ENCODE assay signal across 8 cellular contexts in the genomic region with DNA sequence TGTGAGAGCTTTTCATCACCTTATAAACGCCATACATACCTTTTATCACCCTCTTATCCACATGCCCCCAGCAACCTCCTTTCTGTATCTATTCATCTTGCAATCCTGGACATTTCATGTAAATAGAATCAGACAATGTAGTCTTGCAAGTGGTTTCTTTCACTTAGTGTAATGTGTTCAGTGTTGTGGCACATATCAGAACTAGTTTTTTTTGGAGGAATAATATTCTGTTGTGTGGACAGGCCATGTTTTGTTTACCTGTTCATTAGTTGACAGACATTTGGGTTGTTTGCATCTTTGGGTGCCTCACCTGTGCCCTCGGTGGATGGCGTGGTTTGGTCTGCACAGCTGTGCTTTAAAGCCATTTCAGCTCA. TPM values are rescaled to one million over a fixed set of nuclear protein-coding genes. Genes with fewer than 3 reads are reported as not detected.
DNase-seq lines count a peak whose midpoint lies in the region; ATAC-seq and TF ChIP-seq lines count a peak whose summit lies in the region.

No MANE protein-coding gene starts in this region.

- intact Hi-C loops in heart right ventricle (cut with DNase I) (loop anchor here in 2 of 10 donors (5.0 to 10.0 kb wide), 2 partner anchors 35 to 83 kb away; a partner anchor contains a TSS), left cardiac atrium (cut with DNase I) (loop anchor here in 1 of 2 donors (5.0 kb wide), 1 partner anchor 35 kb away; a partner anchor contains a TSS), MCF 10A (cut with micrococcal nuclease) (no loop called here), uterus (cut with DNase I; ENCODE audit: low total_unique reads) (no loop called here)

- BruUV-seq in MCF 10A (replicated peaks; lab: Mats Ljungman, UMichigan), result TSS peak; percentile 59

- no peak for TF ChIP-seq POLR2A in uterus (IDR thresholded peaks at IDR 0.05)

- DNase-seq in heart right ventricle, result no peak
- no peak for DNase-seq in left cardiac atrium
- DNase-seq in MCF 10A (ENCODE audit: unreplicated experiment), result no peak
- DNase-seq in uterus, result no peak
- DNase-seq in NCI-H82 (lab: John Stamatoyannopoulos, UW), result no peak
- no peak for DNase-seq in epidermal melanocyte (ENCODE audit: insufficient read length, low spot score)

- H3K4me1 ChIP-seq in heart right ventricle (peaks cover 23 to 86% (median 74%) of the 10 kb centered on the region in 9 donors), mesodermal cell (ENCODE audit: control insufficient read depth, insufficient read depth, low read length, poor library complexity, severe bottlenecking) (peaks cover 36% of the 10 kb centered on the region), uterus (peaks cover 13 to 14% of the 10 kb centered on the region in 2 donors)

- H3K36me3 Mint-ChIP-seq in MCF 10A (ENCODE audit: insufficient read depth, unreplicated experiment), result peaks cover 69% of the 10 kb centered on the region

- no peak for ATAC-seq in heart right ventricle
- ATAC-seq in left cardiac atrium, result no peak
- ATAC-seq in GM18861 (IDR thresholded peaks at IDR 0.05; ENCODE audit: unreplicated experiment), result no peak

- 47 to 57% methylated on average over 3 of the region's 3 CpGs for WGBS in heart right ventricle, 2 donors
- 80 to 100% methylated on average over 1 to 2 of the region's 3 CpGs for WGBS in mesodermal cell (ENCODE audit: insufficient coverage in 2 of 2), 2 experiments

- H3K4me3 ChIP-seq in heart right ventricle (peak overlapping the region; percentile 84 to 100 (median 97)), mesodermal cell (ENCODE audit: extremely low read depth, insufficient read depth, low read length, poor library complexity, severe bottlenecking) (peak overlapping the region; percentile 99), uterus (peak overlapping the region; percentile 94 to 97)

- no peaks in the 10 kb centered on the region for H3K27me3 Mint-ChIP-seq in MCF 10A (ENCODE audit: insufficient read depth, unreplicated experiment)

- POLR2A ChIA-PET in MCF 10A (lab: Yijun Ruan, JAX), result interaction anchor here (0.5 to 2.2 kb wide), 23 partner anchors 9 to 1026 kb away, joined by 3 to 14 read pairs (median 4); a partner anchor contains a TSS

- H3K27ac ChIP-seq in heart right ventricle, result peak overlapping the region; percentile 97 to 100 (median 100)
- H3K27ac ChIP-seq in mesodermal cell (ENCODE audit: low read depth, low read length, severe bottlenecking), result no peak overlapping the region
- H3K27ac ChIP-seq in uterus, result peak overlapping the region; percentile 98 to 99

- CTCF ChIA-PET in MCF 10A (lab: Yijun Ruan, JAX), result interaction anchor here (0.6 to 1.3 kb wide), 8 partner anchors 7 to 73 kb away, joined by 3 to 5 read pairs (median 3); a partner anchor contains a TSS

- no peaks in the 10 kb centered on the region for H3K9me3 ChIP-seq in heart right ventricle
- no peaks in the 10 kb centered on the region for H3K9me3 ChIP-seq in mesodermal cell (ENCODE audit: control insufficient read depth, low read length)
- H3K9me3 ChIP-seq in uterus, result no peaks in the 10 kb centered on the region

- H3K4me3 Mint-ChIP-seq in MCF 10A (ENCODE audit: unreplicated experiment), result peak overlapping the region; percentile 94

- H3K36me3 ChIP-seq in heart right ventricle, result peaks cover 4 to 52% (median 39%) of the 10 kb centered on the region in 9 donors
- H3K36me3 ChIP-seq in mesodermal cell (ENCODE audit: control insufficient read depth, insufficient read depth, low read length), result peaks cover 50% of the 10 kb centered on the region
- no peaks in the 10 kb centered on the region for H3K36me3 ChIP-seq in uterus

- H3K9me3 Mint-ChIP-seq in MCF 10A (ENCODE audit: unreplicated experiment), result no peaks in the 10 kb centered on the region

- H3K27me3 ChIP-seq in heart right ventricle (no peaks in the 10 kb centered on the region), uterus (no peaks in the 10 kb centered on the region)

- peaks cover 50% of the 10 kb centered on the region for H3K4me1 Mint-ChIP-seq in MCF 10A (ENCODE audit: insufficient read depth, unreplicated experiment)

- H3K27ac Mint-ChIP-seq in MCF 10A (ENCODE audit: low read depth, unreplicated experiment), result peak overlapping the region; percentile 95

- TF ChIP-seq CTCF in heart right ventricle (IDR thresholded peaks at IDR 0.05), result no peak
- no peak for TF ChIP-seq CTCF in MCF 10A (IDR thresholded peaks at IDR 0.05; ENCODE audit: unreplicated experiment)
- TF ChIP-seq CTCF in uterus (IDR thresholded peaks at IDR 0.05), result no peak

RNA-seq across cellular contexts. Expression of a gene that starts 1.3 kb away (rescaled TPM):
- total RNA-seq in heart right ventricle (100 to 1,000 TPM; 341 to 466 (median 391) TPM), left cardiac atrium (100 to 1,000 TPM; 302 to 316 TPM), MCF 10A (2022) (612 and 1,251 TPM in 2 replicates), uterus (100 to 1,000 TPM in 3 of 4 donors, 10 to 100 TPM in 1; 94.7 to 874 (median 439) TPM)
- 100 to 1,000 TPM; 131 to 210 TPM for polyA plus RNA-seq in heart right ventricle
- 86.4 TPM for polyA plus RNA-seq in mesodermal cell (2013, experiment 1 of 2)
- 74.4 TPM for polyA plus RNA-seq in mesodermal cell (2013, experiment 2 of 2)

RNA-seq across cellular contexts. Expression of a gene that starts 15.4 kb away (rescaled TPM):
- total RNA-seq in heart right ventricle, result 100 to 1,000 TPM in 5 of 10 donors, 10 to 100 TPM in 5; 88.6 to 123 (median 102) TPM
- 10 to 100 TPM; 58.6 to 86.9 TPM for polyA plus RNA-seq in heart right ventricle
- total RNA-seq in left cardiac atrium, result 10 to 100 TPM; 66.5 to 85.9 TPM
- 153 and 198 TPM in 2 replicates for total RNA-seq in MCF 10A (2022)
- 110 TPM for polyA plus RNA-seq in mesodermal cell (2013, experiment 1 of 2)
- 112 TPM for polyA plus RNA-seq in mesodermal cell (2013, experiment 2 of 2)
- total RNA-seq in uterus, result 10 to 100 TPM; 31.8 to 87.4 (median 66.4) TPM

RNA-seq across cellular contexts. Expression of a gene that starts 28.3 kb away (rescaled TPM):
- total RNA-seq in heart right ventricle (10 to 100 TPM in 3 of 10 donors, 1 to 10 TPM in 7; 5.4 to 10.6 (median 7.9) TPM), left cardiac atrium (10 to 100 TPM; 13.9 to 16.1 TPM), MCF 10A (2022) (2.1 and 2.2 TPM in 2 replicates), uterus (10 to 100 TPM in 2 of 4 donors, 1 to 10 TPM in 1, not detected in 1; 4.1 to 22.9 (median 13.6) TPM)
- 10 to 100 TPM; 10.5 to 20.0 TPM for polyA plus RNA-seq in heart right ventricle
- polyA plus RNA-seq in mesodermal cell (2013, experiment 1 of 2), result 1.3 TPM
- polyA plus RNA-seq in mesodermal cell (2013, experiment 2 of 2), result 1.1 TPM

RNA-seq across cellular contexts. Expression of a gene that starts 36.6 kb away (rescaled TPM):
- total RNA-seq in heart right ventricle (10 to 100 TPM in 8 of 10 donors, 1 to 10 TPM in 2; 6.6 to 14.4 (median 12.7) TPM), left cardiac atrium (10 to 100 TPM; 11.1 to 12.7 TPM), MCF 10A (2022) (40.3 and 42.8 TPM in 2 replicates), uterus (100 to 1,000 TPM in 1 of 4 donors, 10 to 100 TPM in 3; 16.8 to 138 (median 61.6) TPM)
- polyA plus RNA-seq in heart right ventricle, result 10 to 100 TPM; 12.6 to 45.1 TPM
- 28.3 TPM for polyA plus RNA-seq in mesodermal cell (2013, experiment 1 of 2)
- polyA plus RNA-seq in mesodermal cell (2013, experiment 2 of 2), result 22.3 TPM
